Comparison of ENCODE assay signal across 8 cellular contexts in the genomic region with DNA sequence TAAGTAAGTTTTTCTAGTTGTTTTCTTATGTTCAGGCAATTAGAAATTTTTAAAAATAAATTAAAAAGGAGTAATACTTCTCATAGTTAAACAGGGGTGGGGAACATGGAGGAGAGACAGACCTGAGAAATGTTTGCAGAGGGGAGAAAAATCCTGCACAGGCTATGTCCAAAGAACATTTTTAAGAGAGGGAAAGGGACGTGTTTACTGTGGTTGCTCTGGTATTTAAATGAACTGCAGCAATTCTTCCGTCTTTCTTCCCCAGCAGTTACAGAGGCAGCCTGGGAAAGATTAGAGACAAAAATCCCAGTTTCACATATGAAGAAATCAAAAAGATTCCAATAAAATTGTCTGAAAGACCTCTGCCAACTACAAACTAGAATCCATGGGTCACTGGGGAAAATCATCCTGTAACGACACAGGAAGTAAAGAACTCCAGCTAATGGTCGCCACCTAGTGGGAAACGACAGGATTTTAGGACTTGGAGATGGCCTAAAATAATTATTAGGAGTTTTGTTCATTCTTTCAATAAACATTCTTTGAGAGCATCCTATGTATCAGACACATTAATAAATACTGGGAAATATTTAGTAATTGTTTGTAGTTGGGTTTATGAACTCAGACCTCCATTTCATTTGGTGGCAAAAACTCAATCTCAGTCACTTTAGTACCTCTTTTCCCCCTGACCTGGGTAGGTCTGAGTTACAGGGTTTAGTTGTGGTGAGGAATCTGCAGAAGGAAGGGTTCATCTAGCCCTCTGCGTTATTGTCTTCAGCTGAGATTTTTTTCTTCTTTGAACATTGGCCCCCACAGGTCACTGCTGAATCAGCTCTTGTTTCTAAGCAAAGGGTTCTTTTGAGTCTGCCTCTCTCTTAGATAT.
DNase-seq lines count a peak whose midpoint lies in the region; ATAC-seq, FAIRE-seq and TF ChIP-seq lines count a peak whose summit lies in the region.

No MANE protein-coding gene starts in this region.

- POLR2A ChIA-PET in MCF 10A (lab: Yijun Ruan, JAX): interaction anchor here (0.9 to 2.3 kb wide), 4 partner anchors 71 to 120 kb away, joined by 4 to 10 read pairs (median 7); no protein-coding TSS in a partner anchor

- H3K27me3 Mint-ChIP-seq in activated naive CD4-positive, alpha-beta T cell treated with anti-CD3 and anti-CD28 coated beads for 36 hours (ENCODE audit: low read depth): no peaks in the 10 kb centered on the region
- H3K27me3 Mint-ChIP-seq in MCF 10A (ENCODE audit: insufficient read depth, unreplicated experiment): no peaks in the 10 kb centered on the region

- CTCF ChIA-PET in activated naive CD4-positive, alpha-beta T cell treated with anti-CD3 and anti-CD28 coated beads for 36 hours (lab: Charles Lee): interaction anchor here (0.5 to 1.4 kb wide), 12 partner anchors 28 to 953 kb away, joined by 3 to 6 read pairs (median 3); no protein-coding TSS in a partner anchor
- CTCF ChIA-PET in MCF 10A (lab: Yijun Ruan, JAX): interaction anchor here (0.7 to 13.2 kb wide), 45 partner anchors 8 to 1073 kb away, joined by 3 to 459 read pairs (median 4); partner anchors contain the start of gene GOLIM4

- peak; percentile 59 for DNase-seq in activated naive CD4-positive, alpha-beta T cell treated with anti-CD3 and anti-CD28 coated beads for 36 hours
- DNase-seq in activated naive CD4-positive, alpha-beta T cell treated with Interleukin-2 at 50 U/mL for 16 hours: no peak
- DNase-seq in HTR-8/SVneo (ENCODE audit: insufficient read length, low spot score): peak; percentile 61
- DNase-seq in NOMO-1 treated with DMSO at 0.1 percent for 48 hours (lab: John Stamatoyannopoulos, UW; ENCODE audit: unreplicated experiment): peak; percentile 66
- peak; percentile 84 for DNase-seq in MCF 10A (ENCODE audit: unreplicated experiment)
- peak; percentile 94 for DNase-seq in inferior parietal cortex (ENCODE audit: extremely low spot score)
- DNase-seq in stimulated activated CD4-positive, alpha-beta T cell treated with anti-CD3 and anti-CD28 coated beads, Interleukin-4, amount 100 ng/mL, for 48 hours (ENCODE audit: low read depth in 2 of 2): peak; percentile 4 to 6

- H3K4me3 Mint-ChIP-seq in activated naive CD4-positive, alpha-beta T cell treated with anti-CD3 and anti-CD28 coated beads for 36 hours: no peak overlapping the region
- no peak overlapping the region for H3K4me3 Mint-ChIP-seq in MCF 10A (ENCODE audit: unreplicated experiment)

- ATAC-seq in GM21717 (IDR thresholded peaks at IDR 0.05; ENCODE audit: unreplicated experiment): peak; percentile 77

- H3K27ac Mint-ChIP-seq in activated naive CD4-positive, alpha-beta T cell treated with anti-CD3 and anti-CD28 coated beads for 36 hours: no peak overlapping the region
- H3K27ac Mint-ChIP-seq in MCF 10A (ENCODE audit: low read depth, unreplicated experiment): no peak overlapping the region

- peak; percentile 72 for TF ChIP-seq CTCF in MCF 10A (IDR thresholded peaks at IDR 0.05; ENCODE audit: unreplicated experiment)

- no peaks in the 10 kb centered on the region for H3K36me3 Mint-ChIP-seq in activated naive CD4-positive, alpha-beta T cell treated with anti-CD3 and anti-CD28 coated beads for 36 hours (ENCODE audit: low read depth)
- no peaks in the 10 kb centered on the region for H3K36me3 Mint-ChIP-seq in MCF 10A (ENCODE audit: insufficient read depth, unreplicated experiment)

- BruUV-seq in MCF 10A (replicated peaks; lab: Mats Ljungman, UMichigan): no TSS peak

- no peak for FAIRE-seq in HTR-8/SVneo (lab: Jason Lieb, UNC)

- no peaks in the 10 kb centered on the region for H3K4me1 Mint-ChIP-seq in activated naive CD4-positive, alpha-beta T cell treated with anti-CD3 and anti-CD28 coated beads for 36 hours (ENCODE audit: low read depth)
- no peaks in the 10 kb centered on the region for H3K4me1 Mint-ChIP-seq in MCF 10A (ENCODE audit: insufficient read depth, unreplicated experiment)

- H3K9me3 Mint-ChIP-seq in activated naive CD4-positive, alpha-beta T cell treated with anti-CD3 and anti-CD28 coated beads for 36 hours: no peaks in the 10 kb centered on the region
- no peaks in the 10 kb centered on the region for H3K9me3 Mint-ChIP-seq in MCF 10A (ENCODE audit: unreplicated experiment)

- intact Hi-C loops in activated naive CD4-positive, alpha-beta T cell treated with anti-CD3 and anti-CD28 coated beads for 36 hours (cut with micrococcal nuclease): loop anchor here (1.0 to 5.0 kb wide), 5 partner anchors 68 to 682 kb away; partner anchors contain the start of gene GOLIM4
- intact Hi-C loops in MCF 10A (cut with micrococcal nuclease): loop anchor here (1.0 to 5.0 kb wide), 4 partner anchors 69 to 758 kb away; no protein-coding TSS in a partner anchor
